9 cellular contexts compared by ENCODE assay signal in the genomic region with DNA sequence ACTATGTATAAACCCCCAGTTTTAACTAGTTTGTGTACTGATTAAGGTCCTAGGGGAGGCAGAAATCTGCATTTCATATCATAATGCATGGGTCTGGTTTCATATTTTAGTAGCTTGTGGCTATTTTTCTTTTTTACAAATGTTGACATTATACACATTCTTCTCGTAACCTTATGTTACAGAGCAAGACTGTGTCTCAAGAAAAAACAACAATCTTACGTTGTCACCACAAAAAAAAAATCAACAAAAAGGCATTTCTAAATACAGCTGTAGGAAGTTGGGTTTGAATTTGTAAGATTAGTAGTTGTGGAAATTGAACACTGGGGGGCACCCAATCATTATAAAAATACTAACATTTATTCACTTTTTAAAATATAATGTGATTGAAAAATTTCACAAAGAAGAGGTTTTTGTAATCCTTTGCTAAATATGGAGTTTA. TPM values are rescaled to one million over a fixed set of nuclear protein-coding genes. Genes with fewer than 3 reads are reported as not detected.
A peak's percentile ranks its signal among the peaks of the same experiment; 100 is the strongest.
DNase-seq lines count a peak whose midpoint lies in the region; ATAC-seq and TF ChIP-seq lines count a peak whose summit lies in the region.
"Had no signal": no experiment of that assay in that cellular context is flagged by ENCODE, and none has a peak within 500 bp of the region (broad histone marks: within the 10 kb centered on the region; RNA-seq: fewer than 3 reads in every experiment).

No MANE protein-coding gene starts in this region.

- H3K4me1 Mint-ChIP-seq in CD14-positive monocyte (peaks cover 1% of the 10 kb centered on the region), HFFc6 (ENCODE audit: low read depth) (peaks cover 11% of the 10 kb centered on the region)

- no peaks in the 10 kb centered on the region for H3K9me3 Mint-ChIP-seq in CD14-positive monocyte
- no peaks in the 10 kb centered on the region for H3K9me3 Mint-ChIP-seq in HFFc6

- H3K27ac Mint-ChIP-seq in CD14-positive monocyte, result no peak overlapping the region
- H3K27ac Mint-ChIP-seq in HFFc6, result peak overlapping the region; percentile 38

- H3K4me3 ChIP-seq in adipocyte (ENCODE audit: low read length) (peak overlapping the region; percentile 29), left lung (no peak overlapping the region), thyroid gland (replicated peaks in 1 of 3) (no peak overlapping the region), mucosa of descending colon (no peak overlapping the region)

- 10 to 20% methylated on average over 2 of the region's 2 CpGs for WGBS in thyroid gland, 2 donors

- H3K27me3 Mint-ChIP-seq in CD14-positive monocyte (ENCODE audit: low read depth in 3 of 3) (peaks cover 0 to 4% (median 1%) of the 10 kb centered on the region in 3 donors), HFFc6 (ENCODE audit: insufficient read depth) (no peaks in the 10 kb centered on the region)

- H3K4me3 Mint-ChIP-seq in CD14-positive monocyte (no peak overlapping the region), HFFc6 (no peak overlapping the region)

- H3K4me1 ChIP-seq in adipocyte (ENCODE audit: control insufficient read depth, insufficient read depth, low read length) (peaks cover 5% of the 10 kb centered on the region), left lung (no peaks in the 10 kb centered on the region), thyroid gland (no peaks in the 10 kb centered on the region), mucosa of descending colon (ENCODE audit: low read depth) (no peaks in the 10 kb centered on the region)

- TF ChIP-seq CTCF in CD14-positive monocyte (IDR thresholded peaks at IDR 0.05) (peak; percentile 67), HFFc6 (IDR thresholded peaks at IDR 0.05) (peak; percentile 73), left lung (IDR thresholded peaks at IDR 0.05) (peak; percentile 14 to 24), thyroid gland (IDR thresholded peaks at IDR 0.05) (peak in 3 of 6 experiments; percentile 27 to 32 (median 30)), mucosa of descending colon (IDR thresholded peaks at IDR 0.05) (no peak)

- ATAC-seq in left lung (peak; percentile 64), HG03520 (IDR thresholded peaks at IDR 0.05; ENCODE audit: unreplicated experiment) (no peak), mucosa of descending colon (no peak), HG02623 (IDR thresholded peaks at IDR 0.05; ENCODE audit: unreplicated experiment) (no peak)

- intact Hi-C loops in CD14-positive monocyte (cut with micrococcal nuclease) (loop anchor here in 1 of 2 donors (10.0 kb wide), 1 partner anchor 336 kb away; no protein-coding TSS in a partner anchor), left lung (cut with DNase I) (loop anchor here in 1 of 2 donors (10.0 kb wide), 1 partner anchor 336 kb away; no protein-coding TSS in a partner anchor), thyroid gland (cut with DNase I) (no loop called here), mucosa of descending colon (cut with DNase I, micrococcal nuclease) (no loop called here)

- no peaks in the 10 kb centered on the region for H3K36me3 ChIP-seq in adipocyte (ENCODE audit: control insufficient read depth, insufficient read depth, low read length, severe bottlenecking)
- H3K36me3 ChIP-seq in left lung, result no peaks in the 10 kb centered on the region
- H3K36me3 ChIP-seq in thyroid gland, result no peaks in the 10 kb centered on the region
- H3K36me3 ChIP-seq in mucosa of descending colon (ENCODE audit: low read depth), result no peaks in the 10 kb centered on the region
- H3K36me3 ChIP-seq: neutrophil had no signal

- no peak overlapping the region for H3K27ac ChIP-seq in left lung
- no peak overlapping the region for H3K27ac ChIP-seq in thyroid gland
- H3K27ac ChIP-seq: neutrophil had no signal

- no peak for DNase-seq in CD14-positive monocyte (ENCODE audit: low spot score)
- DNase-seq in HFFc6, result peak; percentile 16
- DNase-seq in adipocyte (ENCODE audit: low read depth), result peak; percentile 88
- no peak for DNase-seq in left lung
- no peak for DNase-seq in thyroid gland
- DNase-seq in mucosa of descending colon, result no peak

- H3K36me3 Mint-ChIP-seq in CD14-positive monocyte (no peaks in the 10 kb centered on the region), HFFc6 (ENCODE audit: low read depth) (no peaks in the 10 kb centered on the region)

- TF ChIP-seq POLR2A in thyroid gland (IDR thresholded peaks at IDR 0.05), result no peak

- no peak overlapping the region for H3K9ac ChIP-seq in adipocyte (ENCODE audit: low read length)

- H3K9me3 ChIP-seq in adipocyte (ENCODE audit: control insufficient read depth, low read length) (no peaks in the 10 kb centered on the region), left lung (no peaks in the 10 kb centered on the region), thyroid gland (no peaks in the 10 kb centered on the region), mucosa of descending colon (no peaks in the 10 kb centered on the region)
- H3K9me3 ChIP-seq: neutrophil had no signal

- H3K27me3 ChIP-seq in adipocyte (replicated peaks; ENCODE audit: control insufficient read depth, insufficient read depth, low read length) (no peaks in the 10 kb centered on the region), left lung (no peaks in the 10 kb centered on the region), thyroid gland (no peaks in the 10 kb centered on the region)
- H3K27me3 ChIP-seq: neutrophil had no signal

RNA-seq across cellular contexts. Expression of a gene that starts 17.9 kb away (rescaled TPM):
- 100 to 1,000 TPM; 220 to 226 TPM for polyA plus RNA-seq in CD14-positive monocyte
- 100 to 1,000 TPM; 108 to 122 (median 112) TPM for total RNA-seq in HFFc6 (2021; fragmentation: NEBNext Ultra II Directional; extraction: Animal tissue kit (Norgen Biotek cat#: 25700))
- 100 to 1,000 TPM; 138 to 155 TPM for total RNA-seq in left lung
- total RNA-seq in thyroid gland, result 100 to 1,000 TPM; 146 to 355 (median 270) TPM
- 10 to 100 TPM; 72.8 to 87.1 (median 86.6) TPM for total RNA-seq in mucosa of descending colon

RNA-seq across cellular contexts. Expression of a gene that starts 18.2 kb away (rescaled TPM):
- polyA plus RNA-seq in CD14-positive monocyte, result 10 to 100 TPM; 48.5 to 50.8 TPM
- total RNA-seq in HFFc6 (2021; fragmentation: NEBNext Ultra II Directional; extraction: Animal tissue kit (Norgen Biotek cat#: 25700)), result 10 to 100 TPM; 69.6 to 85.9 (median 75.0) TPM
- total RNA-seq in left lung (10 to 100 TPM; 63.2 to 84.8 TPM), thyroid gland (100 to 1,000 TPM; 179 to 198 (median 189) TPM), mucosa of descending colon (10 to 100 TPM; 67.4 to 78.9 (median 74.1) TPM)

Comparison
In these comparisons a context has a peak if more than half of its experiments do, and no peak if none do; other contexts are left out.
1. DNase-seq: peak in HFFc6 (single experiment) and adipocyte (single experiment); none in CD14-positive monocyte (single experiment), left lung (0 of 2), thyroid gland (0 of 2) and mucosa of descending colon (0 of 3).